ENCODE assay signal across 13 cellular contexts in the genomic region with DNA sequence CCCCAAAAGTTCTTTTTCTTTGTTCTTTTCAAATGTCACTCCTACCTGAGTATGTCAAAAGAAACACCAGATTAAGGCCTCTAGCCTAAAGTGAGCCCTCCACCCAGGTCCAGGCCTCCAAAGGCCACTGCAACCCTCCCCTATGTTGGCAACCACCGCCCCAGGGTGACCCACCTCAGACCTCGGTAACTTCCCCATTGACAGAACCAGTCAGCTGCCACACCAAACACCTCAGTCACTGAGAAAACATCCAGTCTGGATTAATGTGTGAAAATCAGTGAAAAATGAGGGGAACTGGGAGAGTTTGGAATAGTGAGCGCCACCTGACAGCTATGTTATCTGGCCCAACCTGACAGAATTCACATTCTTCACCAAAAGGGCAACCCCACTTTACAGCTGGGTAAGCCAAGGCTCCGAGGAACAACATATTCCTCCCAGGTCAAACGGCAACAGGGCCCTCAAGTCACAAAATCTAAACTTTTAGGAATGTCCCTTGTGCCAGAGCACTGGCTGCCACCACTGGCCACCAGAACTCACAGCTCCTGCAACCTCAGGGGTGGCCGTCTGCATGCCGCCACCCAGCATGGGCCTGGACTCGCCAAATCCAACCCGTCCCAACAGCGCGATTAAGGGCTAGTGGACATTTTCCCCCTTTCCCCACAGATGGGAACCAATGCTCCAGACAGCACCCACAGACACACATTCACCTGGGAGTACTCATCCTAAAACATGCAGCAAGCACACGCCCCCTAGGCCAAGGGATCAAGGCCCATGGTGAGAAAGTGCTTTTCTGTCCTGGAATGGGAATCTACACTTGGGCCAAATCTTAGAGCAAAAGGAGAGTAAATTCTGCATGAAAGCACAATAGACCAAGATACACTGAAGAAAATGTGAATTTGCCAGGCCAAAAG.
"Had no signal": no experiment of that assay in that cellular context is flagged by ENCODE, and none has a peak within 500 bp of the region (broad histone marks: within the 10 kb centered on the region; RNA-seq: fewer than 3 reads in every experiment).

No MANE protein-coding gene starts in this region.

- H3K36me3 Mint-ChIP-seq: activated naive CD8-positive, alpha-beta T cell had no signal

- H3K27me3 Mint-ChIP-seq: activated naive CD8-positive, alpha-beta T cell had no signal

- ATAC-seq: foreskin keratinocyte had no signal

- H3K9me3 Mint-ChIP-seq: nephron had no signal

- H3K27ac Mint-ChIP-seq: activated naive CD8-positive, alpha-beta T cell; nephron had no signal

- H3K4me3 Mint-ChIP-seq: activated naive CD8-positive, alpha-beta T cell had no signal

- DNase-seq: activated CD4-positive, alpha-beta T cell treated with anti-CD3 and anti-CD28 coated beads, Interleukin-2, amount 50 U/mL, for 48 hours; activated effector memory CD4-positive, alpha-beta T cell treated with Interleukin-2 at 50 U/mL for 16 hours; amniotic stem cell; central memory CD4-positive, alpha-beta T cell; cortex of kidney; effector CD8-positive, alpha-beta T cell; foreskin keratinocyte; stimulated activated CD4-positive, alpha-beta T cell treated with anti-CD3 and anti-CD28 coated beads, Interleukin-12 subunit alpha, Interleukin-12 subunit beta, amount 100 ng/mL, for 4 hours; stimulated activated CD4-positive, alpha-beta T cell treated with anti-CD3 and anti-CD28 coated beads, Interleukin-2, amount 100 ng/mL, for 24 hours; T-helper 1 cell had no signal

- FAIRE-seq: endothelial cell of umbilical vein had no signal
